In genomic region chr11:63888170-63889086, GRCh38 we compare ENCODE assay signal across 1 cellular context.
TF ChIP-seq lines count a peak whose summit lies in the region.

No MANE protein-coding gene starts in this region.

TF ChIP-seq in HepG2, 621 proteins besides CTCF, POLR2A, EP300 and RAD21 (continued from another document and continues in another):
- TF ChIP-seq ZNF609 (CRISPR knock-in tag; IDR thresholded peaks at IDR 0.05; ENCODE audit: borderline replicate concordance) = peak; percentile 33; the same call in 1 of the 2 replicates
- no peak for TF ChIP-seq NFE2L2 (IDR thresholded peaks at IDR 0.05; ENCODE audit: low read length)
- TF ChIP-seq MTA1 (CRISPR knock-in tag; IDR thresholded peaks at IDR 0.05; ENCODE audit: borderline replicate concordance) = peak; percentile 76; the same call in 1 of the 2 replicates
- TF ChIP-seq, protein P1, sequence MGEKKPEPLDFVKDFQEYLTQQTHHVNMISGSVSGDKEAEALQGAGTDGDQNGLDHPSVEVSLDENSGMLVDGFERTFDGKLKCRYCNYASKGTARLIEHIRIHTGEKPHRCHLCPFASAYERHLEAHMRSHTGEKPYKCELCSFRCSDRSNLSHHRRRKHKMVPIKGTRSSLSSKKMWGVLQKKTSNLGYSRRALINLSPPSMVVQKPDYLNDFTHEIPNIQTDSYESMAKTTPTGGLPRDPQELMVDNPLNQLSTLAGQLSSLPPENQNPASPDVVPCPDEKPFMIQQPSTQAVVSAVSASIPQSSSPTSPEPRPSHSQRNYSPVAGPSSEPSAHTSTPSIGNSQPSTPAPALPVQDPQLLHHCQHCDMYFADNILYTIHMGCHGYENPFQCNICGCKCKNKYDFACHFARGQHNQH (CRISPR knock-in tag; IDR thresholded peaks at IDR 0.05) = peak; percentile 78
- TF ChIP-seq NR0B2 (CRISPR knock-in tag; IDR thresholded peaks at IDR 0.05) = peak; percentile 86; the same call in 1 of the 2 replicates
- TF ChIP-seq, protein P2, sequence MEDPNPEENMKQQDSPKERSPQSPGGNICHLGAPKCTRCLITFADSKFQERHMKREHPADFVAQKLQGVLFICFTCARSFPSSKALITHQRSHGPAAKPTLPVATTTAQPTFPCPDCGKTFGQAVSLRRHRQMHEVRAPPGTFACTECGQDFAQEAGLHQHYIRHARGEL (CRISPR knock-in tag; IDR thresholded peaks at IDR 0.05) = 0 out of 2 replicates have a peak, but pooled peaks have one; percentile 28
- TF ChIP-seq SOX5 (CRISPR knock-in tag; IDR thresholded peaks at IDR 0.05; ENCODE audit: borderline replicate concordance) = peak; percentile 38; the same call in 1 of the 2 replicates
- TF ChIP-seq, protein P3, sequence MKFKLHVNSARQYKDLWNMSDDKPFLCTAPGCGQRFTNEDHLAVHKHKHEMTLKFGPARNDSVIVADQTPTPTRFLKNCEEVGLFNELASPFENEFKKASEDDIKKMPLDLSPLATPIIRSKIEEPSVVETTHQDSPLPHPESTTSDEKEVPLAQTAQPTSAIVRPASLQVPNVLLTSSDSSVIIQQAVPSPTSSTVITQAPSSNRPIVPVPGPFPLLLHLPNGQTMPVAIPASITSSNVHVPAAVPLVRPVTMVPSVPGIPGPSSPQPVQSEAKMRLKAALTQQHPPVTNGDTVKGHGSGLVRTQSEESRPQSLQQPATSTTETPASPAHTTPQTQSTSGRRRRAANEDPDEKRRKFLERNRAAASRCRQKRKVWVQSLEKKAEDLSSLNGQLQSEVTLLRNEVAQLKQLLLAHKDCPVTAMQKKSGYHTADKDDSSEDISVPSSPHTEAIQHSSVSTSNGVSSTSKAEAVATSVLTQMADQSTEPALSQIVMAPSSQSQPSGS (CRISPR knock-in tag; IDR thresholded peaks at IDR 0.05) = 0 out of 2 replicates have a peak, but pooled peaks have one; percentile 17
- TF ChIP-seq TARDBP (CRISPR knock-in tag; IDR thresholded peaks at IDR 0.05) = peak; percentile 70; the same call in 1 of the 2 replicates
- no peak for TF ChIP-seq ZNF558 (CRISPR knock-in tag; IDR thresholded peaks at IDR 0.05; ENCODE audit: borderline replicate concordance)
- peak; percentile 60; the same call in 1 of the 2 replicates for TF ChIP-seq ZNF605 (CRISPR knock-in tag; IDR thresholded peaks at IDR 0.05)
- TF ChIP-seq ZNF567 (CRISPR knock-in tag; IDR thresholded peaks at IDR 0.05; ENCODE audit: borderline replicate concordance) = 0 out of 2 replicates have a peak, but pooled peaks have one; percentile 49
- peak; percentile 50; the same call in 1 of the 2 replicates for TF ChIP-seq ZNF589 (CRISPR knock-in tag; conservative IDR thresholded peaks at IDR 0.05)
- TF ChIP-seq HDAC2 (CRISPR knock-in tag; IDR thresholded peaks at IDR 0.05) = peak; percentile 15
- peak; percentile 84 for TF ChIP-seq BORCS8-MEF2B (CRISPR knock-in tag; IDR thresholded peaks at IDR 0.05)
- no peak for TF ChIP-seq PRDM10 (CRISPR knock-in tag; IDR thresholded peaks at IDR 0.05; ENCODE audit: low read depth)
- no peak for TF ChIP-seq CBFB (CRISPR knock-in tag; IDR thresholded peaks at IDR 0.05)
- no peak for TF ChIP-seq MTA3 (CRISPR knock-in tag; IDR thresholded peaks at IDR 0.05)
- no peak for TF ChIP-seq MATR3 (CRISPR knock-in tag; IDR thresholded peaks at IDR 0.05)
- no peak for TF ChIP-seq ZNF207 (IDR thresholded peaks at IDR 0.05; ENCODE audit: borderline replicate concordance)
- TF ChIP-seq SNAPC2 (CRISPR knock-in tag; IDR thresholded peaks at IDR 0.05) = peak; percentile 51; the same call in 1 of the 2 replicates
- TF ChIP-seq FOXC1 (CRISPR knock-in tag; IDR thresholded peaks at IDR 0.05; ENCODE audit: borderline replicate concordance) = peak; percentile 85; the same call in 1 of the 2 replicates
- TF ChIP-seq GRHL1 (CRISPR knock-in tag; conservative IDR thresholded peaks at IDR 0.05) = no peak
- no peak for TF ChIP-seq ZNF329 (CRISPR knock-in tag; IDR thresholded peaks at IDR 0.05; ENCODE audit: low read depth)
- peak; percentile 45; the same call in 1 of the 2 replicates for TF ChIP-seq ZBTB20 (CRISPR knock-in tag; IDR thresholded peaks at IDR 0.05; ENCODE audit: borderline replicate concordance, low read depth)
- TF ChIP-seq FOXP4 (CRISPR knock-in tag; IDR thresholded peaks at IDR 0.05) = peak; percentile 66
- TF ChIP-seq ZNF619 (CRISPR knock-in tag; IDR thresholded peaks at IDR 0.05) = peak; percentile 70; the same call in 1 of the 2 replicates
- peak; percentile 69 for TF ChIP-seq HOXA3 (CRISPR knock-in tag; IDR thresholded peaks at IDR 0.05)
- TF ChIP-seq GLI4 (CRISPR knock-in tag; IDR thresholded peaks at IDR 0.05; ENCODE audit: borderline replicate concordance) = no peak
- peak; percentile 70 for TF ChIP-seq TBX2 (CRISPR knock-in tag; IDR thresholded peaks at IDR 0.05; ENCODE audit: borderline replicate concordance)
- TF ChIP-seq RXRB (CRISPR knock-in tag; IDR thresholded peaks at IDR 0.05; ENCODE audit: borderline replicate concordance) = 0 out of 2 replicates have a peak, but pooled peaks have one; percentile 40
- TF ChIP-seq PITX1 (CRISPR knock-in tag; IDR thresholded peaks at IDR 0.05) = peak; percentile 59
- TF ChIP-seq ZNF30 (CRISPR knock-in tag; IDR thresholded peaks at IDR 0.05) = 0 out of 2 replicates have a peak, but pooled peaks have one; percentile 68
- TF ChIP-seq MXD4 (CRISPR knock-in tag; IDR thresholded peaks at IDR 0.05) = peak; percentile 72
- TF ChIP-seq FOXK1 (CRISPR knock-in tag; IDR thresholded peaks at IDR 0.05; ENCODE audit: borderline replicate concordance, low read depth) = peak; percentile 36; the same call in 1 of the 2 replicates
- TF ChIP-seq SPEN (CRISPR knock-in tag; IDR thresholded peaks at IDR 0.05; ENCODE audit: low read depth) = peak; percentile 73
- no peak for TF ChIP-seq ZNF121 (CRISPR knock-in tag; IDR thresholded peaks at IDR 0.05)
- TF ChIP-seq, protein P4, sequence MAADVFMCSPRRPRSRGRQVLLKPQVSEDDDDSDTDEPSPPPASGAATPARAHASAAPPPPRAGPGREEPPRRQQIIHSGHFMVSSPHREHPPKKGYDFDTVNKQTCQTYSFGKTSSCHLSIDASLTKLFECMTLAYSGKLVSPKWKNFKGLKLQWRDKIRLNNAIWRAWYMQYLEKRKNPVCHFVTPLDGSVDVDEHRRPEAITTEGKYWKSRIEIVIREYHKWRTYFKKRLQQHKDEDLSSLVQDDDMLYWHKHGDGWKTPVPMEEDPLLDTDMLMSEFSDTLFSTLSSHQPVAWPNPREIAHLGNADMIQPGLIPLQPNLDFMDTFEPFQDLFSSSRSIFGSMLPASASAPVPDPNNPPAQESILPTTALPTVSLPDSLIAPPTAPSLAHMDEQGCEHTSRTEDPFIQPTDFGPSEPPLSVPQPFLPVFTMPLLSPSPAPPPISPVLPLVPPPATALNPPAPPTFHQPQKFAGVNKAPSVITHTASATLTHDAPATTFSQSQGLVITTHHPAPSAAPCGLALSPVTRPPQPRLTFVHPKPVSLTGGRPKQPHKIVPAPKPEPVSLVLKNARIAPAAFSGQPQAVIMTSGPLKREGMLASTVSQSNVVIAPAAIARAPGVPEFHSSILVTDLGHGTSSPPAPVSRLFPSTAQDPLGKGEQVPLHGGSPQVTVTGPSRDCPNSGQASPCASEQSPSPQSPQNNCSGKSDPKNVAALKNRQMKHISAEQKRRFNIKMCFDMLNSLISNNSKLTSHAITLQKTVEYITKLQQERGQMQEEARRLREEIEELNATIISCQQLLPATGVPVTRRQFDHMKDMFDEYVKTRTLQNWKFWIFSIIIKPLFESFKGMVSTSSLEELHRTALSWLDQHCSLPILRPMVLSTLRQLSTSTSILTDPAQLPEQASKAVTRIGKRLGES (CRISPR knock-in tag; IDR thresholded peaks at IDR 0.05; ENCODE audit: borderline replicate concordance) = no peak
- peak; percentile 39; the same call in 1 of the 2 replicates for TF ChIP-seq RARA (CRISPR knock-in tag; IDR thresholded peaks at IDR 0.05)
- no peak for TF ChIP-seq SMARCE1 (IDR thresholded peaks at IDR 0.05; ENCODE audit: borderline replicate concordance)
- 0 out of 2 replicates have a peak, but pooled peaks have one; percentile 49 for TF ChIP-seq RELA (CRISPR knock-in tag; IDR thresholded peaks at IDR 0.05)
- peak; percentile 32; the same call in 1 of the 2 replicates for TF ChIP-seq ZMAT3 (CRISPR knock-in tag; conservative IDR thresholded peaks at IDR 0.05)
- TF ChIP-seq FOXA3 (CRISPR knock-in tag; IDR thresholded peaks at IDR 0.05) = 0 out of 2 replicates have a peak, but pooled peaks have one; percentile 26
- no peak for TF ChIP-seq NR2F6 (IDR thresholded peaks at IDR 0.05)
- peak; percentile 42 for TF ChIP-seq NR2F6 (CRISPR knock-in tag; IDR thresholded peaks at IDR 0.05)
